20 cellular contexts compared by ENCODE assay signal in the genomic region with DNA sequence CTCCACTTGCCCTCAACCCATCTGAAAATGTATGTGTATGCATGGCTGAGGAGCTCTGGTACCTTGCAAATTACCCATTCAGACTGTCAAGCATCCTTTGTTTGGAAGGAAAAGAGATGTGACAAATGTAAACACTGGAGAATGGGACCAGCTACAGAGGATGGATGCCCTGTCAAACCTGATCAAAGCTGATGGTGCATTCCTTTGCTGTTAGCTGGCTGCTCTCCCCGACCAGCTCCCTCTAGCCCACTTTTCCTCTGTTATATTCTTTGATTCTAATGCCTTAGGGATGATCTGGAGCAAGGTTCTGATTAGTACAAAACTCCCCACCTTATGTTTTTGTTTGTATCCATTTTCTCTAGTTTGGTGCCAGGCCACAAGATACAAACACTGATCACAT.
"Had no signal": no experiment of that assay in that cellular context is flagged by ENCODE, and none has a peak within 500 bp of the region (broad histone marks: within the 10 kb centered on the region; RNA-seq: fewer than 3 reads in every experiment).

No MANE protein-coding gene starts in this region.

- H2AFZ ChIP-seq: hepatocyte had no signal

- DNase-seq: activated CD4-positive, alpha-beta T cell treated with anti-CD3 and anti-CD28 coated beads, Interleukin-2, amount 10 ng/mL, durations not matched to agents 24 days and 14 days; activated CD8-positive, alpha-beta memory T cell treated with anti-CD3 and anti-CD28 coated beads, Interleukin-2, amount 50 U/mL, for 4 hours; activated CD8-positive, alpha-beta T cell treated with anti-CD3 and anti-CD28 coated beads, Interleukin-2, amount 10 ng/mL, durations not matched to agents 7 days and 5 days; activated naive CD4-positive, alpha-beta T cell treated with anti-CD3 and anti-CD28 coated beads for 36 hours; activated T-cell treated with anti-CD3 and anti-CD28 coated beads, Interleukin-2, amount 50 U/mL, for 4 hours; brain microvascular endothelial cell; central memory CD4-positive, alpha-beta T cell; colonic mucosa; endodermal cell; foreskin fibroblast; left ventricle myocardium inferior; right lobe of liver; small intestine; stimulated activated CD4-positive, alpha-beta T cell treated with anti-CD3 and anti-CD28 coated beads, Interleukin-15, amount 100 ng/mL, for 24 hours; stimulated activated CD4-positive, alpha-beta T cell treated with anti-CD3 and anti-CD28 coated beads, Interleukin-4, amount 100 ng/mL, for 1 hour; stomach; trophoblast cell had no signal

- H3K4me2 ChIP-seq: hepatocyte had no signal

- H3K4me1 ChIP-seq: colonic mucosa, left ventricle myocardium inferior, right lobe of liver, stomach had no signal

- H3K9me3 ChIP-seq: colonic mucosa, right lobe of liver had no signal

- H3K36me3 ChIP-seq: brain microvascular endothelial cell, colonic mucosa, left ventricle myocardium inferior, right lobe of liver, stomach had no signal

- H3K4me3 ChIP-seq: colonic mucosa, hepatocyte, left ventricle myocardium inferior, right lobe of liver, stomach had no signal

- FAIRE-seq: islet of Langerhans, small intestine had no signal

- H3K27me3 ChIP-seq: brain microvascular endothelial cell, colonic mucosa, hepatocyte, right lobe of liver, stomach had no signal

- H3K27ac ChIP-seq: brain microvascular endothelial cell, colonic mucosa, epithelial cell of prostate, hepatocyte, left ventricle myocardium inferior, right lobe of liver, stomach had no signal

- ATAC-seq: activated CD8-positive, alpha-beta T cell treated with anti-CD3 and anti-CD28 coated beads, Interleukin-2, amount 10 ng/mL, durations not matched to agents 7 days and 5 days; activated T-cell treated with anti-CD3 and anti-CD28 coated beads, Interleukin-2, amount 50 U/mL, for 4 hours; right lobe of liver had no signal
